ENCODE assay signal across 9 cellular contexts in genomic region chr10:92419740-92420553, GRCh38.
A peak's percentile ranks its signal among the peaks of the same experiment; 100 is the strongest.
DNase-seq lines count a peak whose midpoint lies in the region; ATAC-seq and TF ChIP-seq lines count a peak whose summit lies in the region.
"Had no signal": no experiment of that assay in that cellular context is flagged by ENCODE, and none has a peak within 500 bp of the region (broad histone marks: within the 10 kb centered on the region; RNA-seq: fewer than 3 reads in every experiment).

No MANE protein-coding gene starts in this region.

- CTCF ChIA-PET in WTC11 (lab: Charles Lee): interaction anchor here (0.6 to 2.4 kb wide), 23 partner anchors 12 to 787 kb away, joined by 3 to 13 read pairs (median 3); partner anchors contain the start of genes CPEB3 and MARCHF5

- H3K27ac Mint-ChIP-seq in CD14-positive monocyte (peak overlapping the region in 2 of 7 donors; percentile 30 to 70), WTC11 (peak overlapping the region; percentile 84; the same call in 1 of the 2 replicates)

- TF ChIP-seq POLR2A in ovary (IDR thresholded peaks at IDR 0.05): no peak

- H3K36me3 Mint-ChIP-seq in CD14-positive monocyte: no peaks in the 10 kb centered on the region
- peaks cover 6% of the 10 kb centered on the region for H3K36me3 Mint-ChIP-seq in WTC11

- 40 to 48% (median 40%) methylated on average over 32 to 34 of the region's 34 CpGs for WGBS in ovary, 3 donors

- H3K4me3 Mint-ChIP-seq in CD14-positive monocyte (peak overlapping the region; percentile 76 to 95), WTC11 (peak overlapping the region; percentile 74)

- H3K9me3 Mint-ChIP-seq in CD14-positive monocyte (peaks cover 5 to 33% (median 20%) of the 10 kb centered on the region in 7 donors), WTC11 (peaks cover 21% of the 10 kb centered on the region)

- H3K4me3 ChIP-seq in ovary: no peak overlapping the region

- H3K4me1 Mint-ChIP-seq in CD14-positive monocyte (peaks cover 13% of the 10 kb centered on the region), WTC11 (peaks cover 24% of the 10 kb centered on the region)

- H3K4me1 ChIP-seq in ovary (ENCODE audit: insufficient read depth): peaks cover 2% of the 10 kb centered on the region

- intact Hi-C loops in CD14-positive monocyte (cut with micrococcal nuclease) (no loop called here), head of caudate nucleus (cut with DNase I) (no loop called here), ovary (cut with DNase I) (no loop called here)

- TF ChIP-seq CTCF in CD14-positive monocyte (IDR thresholded peaks at IDR 0.05): peak; percentile 32
- no peak for TF ChIP-seq CTCF in WTC11 (IDR thresholded peaks at IDR 0.05)
- peak in 1 of 3 donors; percentile 22 for TF ChIP-seq CTCF in ovary (IDR thresholded peaks at IDR 0.05)

- H3K27me3 Mint-ChIP-seq in CD14-positive monocyte (ENCODE audit: low read depth in 3 of 3): peaks cover 0 to 10% (median 3%) of the 10 kb centered on the region in 3 donors
- peaks cover 24% of the 10 kb centered on the region for H3K27me3 Mint-ChIP-seq in WTC11 (ENCODE audit: low read depth)

- H3K9me3 ChIP-seq in ovary: no peaks in the 10 kb centered on the region

- TF ChIP-seq EP300 in ovary (IDR thresholded peaks at IDR 0.05): no peak

- H3K27ac ChIP-seq in ovary: no peak overlapping the region

- DNase-seq in CD14-positive monocyte (ENCODE audit: low spot score): no peak
- DNase-seq in WTC11 (ENCODE audit: low spot score): peak; percentile 63
- peak in 25 of 42 donors; percentile 14 to 58 (median 24) for DNase-seq in head of caudate nucleus
- peak; percentile 49 to 67 (median 58) for DNase-seq in ovary
- no peak for DNase-seq in SIG-M5 (lab: John Stamatoyannopoulos, UW)
- DNase-seq in stimulated activated CD4-positive, alpha-beta T cell treated with anti-CD3 and anti-CD28 coated beads, Interleukin-4, amount 100 ng/mL, for 1 hour: no peak
- no peak for DNase-seq in NCI-H1694 (lab: John Stamatoyannopoulos, UW)
- DNase-seq: cortex of kidney had no signal

- ATAC-seq in WTC11 (peak; percentile 82), GM19351 (IDR thresholded peaks at IDR 0.05; ENCODE audit: unreplicated experiment) (no peak)

- POLR2A ChIA-PET in WTC11 (lab: Charles Lee): interaction anchor here (0.5 to 0.6 kb wide), 3 partner anchors 130 to 1182 kb away, joined by 3 to 4 read pairs (median 4); no protein-coding TSS in a partner anchor

- H3K27me3 ChIP-seq in ovary: no peaks in the 10 kb centered on the region

- no peaks in the 10 kb centered on the region for H3K36me3 ChIP-seq in ovary

TF ChIP-seq in WTC11, 78 proteins besides CTCF, POLR2A, EP300 and RAD21:
- TF ChIP-seq ZMAT4 (CRISPR knock-in tag; IDR thresholded peaks at IDR 0.05) (no peak), ZNF317 (CRISPR knock-in tag; IDR thresholded peaks at IDR 0.05; ENCODE audit: borderline replicate concordance, low read depth) (no peak), MYBL2 (CRISPR knock-in tag; IDR thresholded peaks at IDR 0.05) (0 out of 2 replicates have a peak, but pooled peaks have one; percentile 36), FOXP4 (CRISPR knock-in tag; IDR thresholded peaks at IDR 0.05) (no peak), E2F1 (CRISPR knock-in tag; IDR thresholded peaks at IDR 0.05) (no peak), TCF7 (CRISPR knock-in tag; IDR thresholded peaks at IDR 0.05; ENCODE audit: low read depth) (0 out of 2 replicates have a peak, but pooled peaks have one; percentile 36), ZNF232 (CRISPR knock-in tag; IDR thresholded peaks at IDR 0.05) (no peak), NR2C2 (CRISPR knock-in tag; IDR thresholded peaks at IDR 0.05) (no peak), GRHL2 (CRISPR knock-in tag; IDR thresholded peaks at IDR 0.05; ENCODE audit: insufficient replicate concordance, severe bottlenecking) (no peak), SOX15 (CRISPR knock-in tag; IDR thresholded peaks at IDR 0.05) (no peak), PRRX2 (CRISPR knock-in tag; IDR thresholded peaks at IDR 0.05) (no peak)

Comparison
In these comparisons a context has a peak if more than half of its experiments do, and no peak if none do; other contexts are left out.
1. DNase-seq: peak in WTC11 (single experiment), head of caudate nucleus (25 of 42) and ovary (5 of 5); none in CD14-positive monocyte (single experiment), SIG-M5 (single experiment), stimulated activated CD4-positive, alpha-beta T cell treated with anti-CD3 and anti-CD28 coated beads, Interleukin-4, amount 100 ng/mL, for 1 hour (single experiment) and NCI-H1694 (single experiment).